9 cellular contexts compared by ENCODE assay signal in genomic region chr15:60840703-60841411, GRCh38.
A peak's percentile ranks its signal among the peaks of the same experiment; 100 is the strongest.
DNase-seq lines count a peak whose midpoint lies in the region.
"Had no signal": no experiment of that assay in that cellular context is flagged by ENCODE, and none has a peak within 500 bp of the region (broad histone marks: within the 10 kb centered on the region; RNA-seq: fewer than 3 reads in every experiment).

No MANE protein-coding gene starts in this region.

- DNase-seq in T-helper 1 cell (peak in 4 of 5 donors; percentile 27 to 78 (median 34)), activated T-cell treated with anti-CD3 and anti-CD28 coated beads for 48 hours (ENCODE audit: low read depth) (peak; percentile 29), NOMO-1 treated with DMSO at 0.1 percent for 48 hours (lab: John Stamatoyannopoulos, UW; ENCODE audit: unreplicated experiment) (no peak), NCI-H748 (lab: John Stamatoyannopoulos, UW; ENCODE audit: unreplicated experiment) (no peak), ureter (ENCODE audit: low spot score) (no peak)
- DNase-seq in effector CD4-positive, alpha-beta T cell, result peak; percentile 13
- DNase-seq in stimulated activated CD8-positive, alpha-beta memory T cell treated with anti-CD3 and anti-CD28 coated beads, Interleukin-7, amount 100 ng/mL, for 4 hours (ENCODE audit: low read depth in 2 of 2), result peak; percentile 18
- DNase-seq: Calu3, H7 had no signal

Comparison
In these comparisons a context has a peak if more than half of its experiments do, and no peak if none do; other contexts are left out.
1. DNase-seq: peak in T-helper 1 cell (4 of 5), activated T-cell treated with anti-CD3 and anti-CD28 coated beads for 48 hours (single experiment), effector CD4-positive, alpha-beta T cell (single experiment) and stimulated activated CD8-positive, alpha-beta memory T cell treated with anti-CD3 and anti-CD28 coated beads, Interleukin-7, amount 100 ng/mL, for 4 hours (2 of 2); none in NOMO-1 treated with DMSO at 0.1 percent for 48 hours (single experiment), NCI-H748 (single experiment) and ureter (single experiment).